ENCODE assay signal across 21 cellular contexts in genomic region chrY:15951041-15951440, GRCh38.
"Had no signal": no experiment of that assay in that cellular context is flagged by ENCODE, and none has a peak within 500 bp of the region (broad histone marks: within the 10 kb centered on the region; RNA-seq: fewer than 3 reads in every experiment).

No MANE protein-coding gene starts in this region.

- DNase-seq: activated CD4-positive, alpha-beta T cell treated with anti-CD3 and anti-CD28 coated beads for 48 hours; activated CD4-positive, alpha-beta T cell treated with anti-CD3 and anti-CD28 coated beads, Interleukin-2, amount 50 U/mL, for 4 hours; activated CD8-positive, alpha-beta T cell treated with anti-CD3 and anti-CD28 coated beads, Interleukin-2, amount 10 ng/mL, durations not matched to agents 7 days and 5 days; activated effector memory CD4-positive, alpha-beta T cell treated with anti-CD3 and anti-CD28 coated beads, Interleukin-2, amount 50 U/mL, for 16 hours; activated naive CD4-positive, alpha-beta T cell treated with Interleukin-2 at 50 U/mL for 16 hours; activated naive CD8-positive, alpha-beta T cell treated with anti-CD3 and anti-CD28 coated beads, Interleukin-2, amount 50 U/mL, for 24 hours; activated T-cell treated with anti-CD3 and anti-CD28 coated beads, Interleukin-2, amount 50 U/mL, for 24 hours; amygdala; NCI-H1048; NCI-H146; NCI-H1930; NCI-H2171 treated with DMSO at 0.1 percent for 48 hours; NCI-H345; NCI-H510A; NCI-H526 treated with DMSO at 0.1 percent for 48 hours; NCI-H82; SHP77; SW 1271 had no signal

- H3K4me3 Mint-ChIP-seq: activated CD8-positive, alpha-beta T cell treated with anti-CD3 and anti-CD28 coated beads, Interleukin-2, amount 10 ng/mL, durations not matched to agents 7 days and 5 days; activated naive CD8-positive, alpha-beta T cell treated with anti-CD3 and anti-CD28 coated beads, Interleukin-2, amount 50 U/mL, for 24 hours; activated T-cell treated with anti-CD3 and anti-CD28 coated beads, Interleukin-2, amount 50 U/mL, for 24 hours; brain; T-helper 2 cell treated with Interferon-gamma antibody and Interleukin-4, amounts not matched to agents 5 μg/mL and 100 μg/mL, for 36 hours had no signal

- H3K27me3 Mint-ChIP-seq: activated naive CD8-positive, alpha-beta T cell treated with anti-CD3 and anti-CD28 coated beads, Interleukin-2, amount 50 U/mL, for 24 hours; activated T-cell treated with anti-CD3 and anti-CD28 coated beads, Interleukin-2, amount 50 U/mL, for 24 hours; brain had no signal

- H3K27ac Mint-ChIP-seq: activated CD8-positive, alpha-beta T cell treated with anti-CD3 and anti-CD28 coated beads, Interleukin-2, amount 10 ng/mL, durations not matched to agents 7 days and 5 days; activated naive CD4-positive, alpha-beta T cell treated with anti-CD3 and anti-CD28 coated beads, Interleukin-2, amount 50 U/mL, for 72 hours; activated naive CD8-positive, alpha-beta T cell treated with anti-CD3 and anti-CD28 coated beads, Interleukin-2, amount 50 U/mL, for 24 hours; activated T-cell treated with anti-CD3 and anti-CD28 coated beads, Interleukin-2, amount 50 U/mL, for 24 hours; brain; T-helper 2 cell treated with Interferon-gamma antibody and Interleukin-4, amounts not matched to agents 5 μg/mL and 100 μg/mL, for 36 hours had no signal

- H3K4me1 Mint-ChIP-seq: activated naive CD8-positive, alpha-beta T cell treated with anti-CD3 and anti-CD28 coated beads, Interleukin-2, amount 50 U/mL, for 24 hours; brain had no signal

- H3K9me3 Mint-ChIP-seq: activated naive CD4-positive, alpha-beta T cell treated with anti-CD3 and anti-CD28 coated beads, Interleukin-2, amount 50 U/mL, for 72 hours; activated naive CD8-positive, alpha-beta T cell treated with anti-CD3 and anti-CD28 coated beads, Interleukin-2, amount 50 U/mL, for 24 hours; activated T-cell treated with anti-CD3 and anti-CD28 coated beads, Interleukin-2, amount 50 U/mL, for 24 hours; brain had no signal

- H3K36me3 Mint-ChIP-seq: activated naive CD4-positive, alpha-beta T cell treated with anti-CD3 and anti-CD28 coated beads, Interleukin-2, amount 50 U/mL, for 72 hours; brain had no signal
